In genomic region chr11:11149671-11150459, GRCh38 we compare ENCODE assay signal across 15 cellular contexts.
DNase-seq lines count a peak whose midpoint lies in the region; ATAC-seq and TF ChIP-seq lines count a peak whose summit lies in the region.
"Had no signal": no experiment of that assay in that cellular context is flagged by ENCODE, and none has a peak within 500 bp of the region (broad histone marks: within the 10 kb centered on the region; RNA-seq: fewer than 3 reads in every experiment).

No MANE protein-coding gene starts in this region.

- peak overlapping the region; percentile 87 for H3K27ac Mint-ChIP-seq in central memory CD8-positive, alpha-beta T cell (ENCODE audit: low read depth)

- no peak for TF ChIP-seq POLR2A in erythroblast (IDR thresholded peaks at IDR 0.05; ENCODE audit: low read length)

- no peaks in the 10 kb centered on the region for H3K9me3 Mint-ChIP-seq in central memory CD8-positive, alpha-beta T cell

- peak; percentile 87 for ATAC-seq in central memory CD8-positive, alpha-beta T cell (replicated peaks; ENCODE audit: extremely low read depth, poor library complexity, severe bottlenecking)
- ATAC-seq in GM18502 (IDR thresholded peaks at IDR 0.05; ENCODE audit: poor library complexity, unreplicated experiment) (no peak), GM18907 (IDR thresholded peaks at IDR 0.05; ENCODE audit: unreplicated experiment) (no peak)
- ATAC-seq: heart left ventricle, right cardiac atrium had no signal

- in situ Hi-C loops in KBM-7 (cut with MboI; ENCODE audit: low pct_unique_long_range_greater_than_20kb, low sequenced_read_pairs), result no loop called here

- H3K4me1 Mint-ChIP-seq in central memory CD8-positive, alpha-beta T cell, result peaks cover 21% of the 10 kb centered on the region

- DNase-seq in CD1c-positive myeloid dendritic cell (ENCODE audit: extremely low spot score), result peak; percentile 11
- DNase-seq in KBM-7, result peak; percentile 50
- DNase-seq in activated CD4-positive, alpha-beta T cell treated with anti-CD3 and anti-CD28 coated beads, Interleukin-2, amount 50 U/mL, for 4 hours, result peak; percentile 11 to 13
- DNase-seq in central memory CD8-positive, alpha-beta T cell (ENCODE audit: low spot score in 2 of 2), result peak in 1 of 2 donors; percentile 52
- no peak for DNase-seq in cerebellar nuclear complex (lab: John Stamatoyannopoulos, UW)
- DNase-seq in erythroblast (lab: John Stamatoyannopoulos, UW), result no peak
- DNase-seq: BE2C, H7, heart left ventricle, kidney glomerular epithelial cell, NCI-H1417 treated with DMSO at 0.1 percent for 48 hours, NCI-H748 treated with DMSO at 0.1 percent for 48 hours, right cardiac atrium had no signal

- no peaks in the 10 kb centered on the region for H3K36me3 Mint-ChIP-seq in central memory CD8-positive, alpha-beta T cell (ENCODE audit: insufficient read depth)

- peak overlapping the region; percentile 56 for H3K4me3 Mint-ChIP-seq in central memory CD8-positive, alpha-beta T cell

- H3K27me3 Mint-ChIP-seq in central memory CD8-positive, alpha-beta T cell, result no peaks in the 10 kb centered on the region

Comparison
In these comparisons a context has a peak if more than half of its experiments do, and no peak if none do; other contexts are left out.
1. DNase-seq: peak in CD1c-positive myeloid dendritic cell (single experiment), KBM-7 (single experiment) and activated CD4-positive, alpha-beta T cell treated with anti-CD3 and anti-CD28 coated beads, Interleukin-2, amount 50 U/mL, for 4 hours (2 of 2); none in cerebellar nuclear complex (0 of 2) and erythroblast (0 of 2).